ENCODE assay signal across 1 cellular context in the genomic region with DNA sequence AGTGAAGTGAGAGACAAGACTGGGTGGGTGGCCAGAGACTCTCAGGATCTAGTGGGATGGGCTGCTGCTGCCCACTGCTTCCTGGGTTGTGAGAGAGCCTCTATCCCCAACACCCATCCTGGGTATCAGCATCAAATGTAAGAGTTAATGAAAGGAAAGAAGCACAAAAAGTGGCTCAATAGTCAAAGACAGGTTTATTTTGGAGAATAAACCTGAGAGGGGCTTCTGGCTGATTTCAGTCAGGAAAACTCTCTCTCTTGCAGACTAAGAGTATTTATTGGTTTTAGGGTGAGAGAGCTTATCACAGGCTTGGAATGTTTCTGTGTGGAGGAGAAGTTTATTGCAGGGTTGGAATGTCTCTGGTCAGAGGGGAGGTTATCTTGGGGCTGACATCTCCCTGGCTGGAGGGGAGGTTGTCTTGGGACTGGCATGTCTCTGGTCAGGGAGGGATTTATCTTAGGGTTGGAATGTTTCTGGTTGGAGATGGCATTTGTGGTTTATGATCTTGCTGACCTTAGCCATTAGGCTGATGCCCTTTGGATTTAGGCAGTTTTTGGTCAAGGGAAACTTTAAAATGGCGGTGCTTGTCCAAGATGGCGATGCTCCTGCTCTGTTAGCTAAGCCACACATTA.
A peak's percentile ranks its signal among the peaks of the same experiment; 100 is the strongest.
TF ChIP-seq lines count a peak whose summit lies in the region.

No MANE protein-coding gene starts in this region.

TF ChIP-seq in GM12878, 131 proteins besides CTCF, POLR2A, EP300 and RAD21 (continued from another document):
- TF ChIP-seq, protein P1, sequence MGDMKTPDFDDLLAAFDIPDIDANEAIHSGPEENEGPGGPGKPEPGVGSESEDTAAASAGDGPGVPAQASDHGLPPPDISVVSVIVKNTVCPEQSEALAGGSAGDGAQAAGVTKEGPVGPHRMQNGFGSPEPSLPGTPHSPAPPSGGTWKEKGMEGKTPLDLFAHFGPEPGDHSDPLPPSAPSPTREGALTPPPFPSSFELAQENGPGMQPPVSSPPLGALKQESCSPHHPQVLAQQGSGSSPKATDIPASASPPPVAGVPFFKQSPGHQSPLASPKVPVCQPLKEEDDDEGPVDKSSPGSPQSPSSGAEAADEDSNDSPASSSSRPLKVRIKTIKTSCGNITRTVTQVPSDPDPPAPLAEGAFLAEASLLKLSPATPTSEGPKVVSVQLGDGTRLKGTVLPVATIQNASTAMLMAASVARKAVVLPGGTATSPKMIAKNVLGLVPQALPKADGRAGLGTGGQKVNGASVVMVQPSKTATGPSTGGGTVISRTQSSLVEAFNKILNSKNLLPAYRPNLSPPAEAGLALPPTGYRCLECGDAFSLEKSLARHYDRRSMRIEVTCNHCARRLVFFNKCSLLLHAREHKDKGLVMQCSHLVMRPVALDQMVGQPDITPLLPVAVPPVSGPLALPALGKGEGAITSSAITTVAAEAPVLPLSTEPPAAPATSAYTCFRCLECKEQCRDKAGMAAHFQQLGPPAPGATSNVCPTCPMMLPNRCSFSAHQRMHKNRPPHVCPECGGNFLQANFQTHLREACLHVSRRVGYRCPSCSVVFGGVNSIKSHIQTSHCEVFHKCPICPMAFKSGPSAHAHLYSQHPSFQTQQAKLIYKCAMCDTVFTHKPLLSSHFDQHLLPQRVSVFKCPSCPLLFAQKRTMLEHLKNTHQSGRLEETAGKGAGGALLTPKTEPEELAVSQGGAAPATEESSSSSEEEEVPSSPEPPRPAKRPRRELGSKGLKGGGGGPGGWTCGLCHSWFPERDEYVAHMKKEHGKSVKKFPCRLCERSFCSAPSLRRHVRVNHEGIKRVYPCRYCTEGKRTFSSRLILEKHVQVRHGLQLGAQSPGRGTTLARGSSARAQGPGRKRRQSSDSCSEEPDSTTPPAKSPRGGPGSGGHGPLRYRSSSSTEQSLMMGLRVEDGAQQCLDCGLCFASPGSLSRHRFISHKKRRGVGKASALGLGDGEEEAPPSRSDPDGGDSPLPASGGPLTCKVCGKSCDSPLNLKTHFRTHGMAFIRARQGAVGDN (IDR thresholded peaks at IDR 0.05), result 0 out of 2 replicates have a peak, but pooled peaks have one; percentile 19
- TF ChIP-seq SPI1 (IDR thresholded peaks at IDR 0.05; ENCODE audit: borderline replicate concordance, insufficient read depth, low read depth, low read length), result 0 out of 2 replicates have a peak, but pooled peaks have one; percentile 18
- TF ChIP-seq, protein P2, sequence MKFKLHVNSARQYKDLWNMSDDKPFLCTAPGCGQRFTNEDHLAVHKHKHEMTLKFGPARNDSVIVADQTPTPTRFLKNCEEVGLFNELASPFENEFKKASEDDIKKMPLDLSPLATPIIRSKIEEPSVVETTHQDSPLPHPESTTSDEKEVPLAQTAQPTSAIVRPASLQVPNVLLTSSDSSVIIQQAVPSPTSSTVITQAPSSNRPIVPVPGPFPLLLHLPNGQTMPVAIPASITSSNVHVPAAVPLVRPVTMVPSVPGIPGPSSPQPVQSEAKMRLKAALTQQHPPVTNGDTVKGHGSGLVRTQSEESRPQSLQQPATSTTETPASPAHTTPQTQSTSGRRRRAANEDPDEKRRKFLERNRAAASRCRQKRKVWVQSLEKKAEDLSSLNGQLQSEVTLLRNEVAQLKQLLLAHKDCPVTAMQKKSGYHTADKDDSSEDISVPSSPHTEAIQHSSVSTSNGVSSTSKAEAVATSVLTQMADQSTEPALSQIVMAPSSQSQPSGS (IDR thresholded peaks at IDR 0.05; ENCODE audit: low read length), result peak; percentile 13; the same call in 1 of the 2 replicates
